ENCODE assay signal across 10 cellular contexts in the genomic region with DNA sequence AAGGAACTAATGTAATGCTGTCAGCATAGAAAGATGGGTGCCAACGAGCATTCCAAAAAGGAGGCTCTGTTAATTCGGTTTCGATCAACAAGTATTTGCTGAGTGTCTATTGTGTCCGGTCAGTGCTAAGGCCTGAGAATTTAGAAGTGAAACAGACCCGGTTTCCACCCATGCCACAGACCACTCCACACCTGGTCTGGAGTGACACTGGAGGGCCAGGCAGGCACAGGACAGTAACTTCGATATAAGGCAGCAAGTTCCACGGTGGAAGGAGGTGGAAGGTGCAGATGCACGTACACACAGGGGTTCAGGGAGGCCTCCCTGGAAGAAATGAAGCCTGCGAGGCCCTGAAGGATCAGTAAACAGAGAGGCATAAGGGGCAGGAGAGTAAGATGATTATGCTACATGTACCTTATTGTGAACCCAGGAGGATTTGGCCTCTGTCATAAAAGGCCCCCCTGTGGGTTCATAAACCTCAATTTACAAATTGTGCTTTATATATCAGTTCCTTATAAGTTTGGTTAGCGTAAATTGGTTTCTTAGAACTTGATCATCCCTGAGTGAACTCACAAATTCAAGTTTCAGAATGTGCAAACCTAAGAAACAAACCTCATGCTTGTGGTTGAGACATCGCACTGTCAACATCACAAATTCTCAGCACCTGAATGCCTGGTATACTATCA. TPM values are rescaled to one million over a fixed set of nuclear protein-coding genes. Genes with fewer than 3 reads are reported as not detected.
DNase-seq lines count a peak whose midpoint lies in the region; ATAC-seq and TF ChIP-seq lines count a peak whose summit lies in the region.
"Had no signal": no experiment of that assay in that cellular context is flagged by ENCODE, and none has a peak within 500 bp of the region (broad histone marks: within the 10 kb centered on the region; RNA-seq: fewer than 3 reads in every experiment).

No MANE protein-coding gene starts in this region.

- no peak overlapping the region for H3K4me2 ChIP-seq in neuronal stem cell (ENCODE audit: insufficient read depth, low read length, poor library complexity, severe bottlenecking)

- peaks cover 2% of the 10 kb centered on the region for H3K79me1 ChIP-seq in neuronal stem cell (ENCODE audit: low read depth, low read length)

- no peaks in the 10 kb centered on the region for H3K4me1 ChIP-seq in CD4-positive, alpha-beta memory T cell (ENCODE audit: insufficient read depth, low read length)
- H3K4me1 ChIP-seq in gastroesophageal sphincter (peaks cover 10 to 75% (median 43%) of the 10 kb centered on the region in 3 donors), neuronal stem cell (ENCODE audit: control insufficient read depth in 2 of 2, insufficient read depth in 1 of 2, low read depth in 1 of 2, low read length in 2 of 2) (peaks cover 19 to 28% of the 10 kb centered on the region in 2 donors)

- no peak for TF ChIP-seq EP300 in gastroesophageal sphincter (IDR thresholded peaks at IDR 0.05)

- POLR2A ChIA-PET in CD4-positive, alpha-beta memory T cell (lab: Charles Lee; ENCODE audit: partially characterized antibody), result no interaction called here

- no peak for TF ChIP-seq POLR2A in gastroesophageal sphincter (IDR thresholded peaks at IDR 0.05)

- no peak overlapping the region for H3K9ac ChIP-seq in neuronal stem cell (ENCODE audit: low read depth, low read length, poor library complexity)

- no peak overlapping the region for H2AK5ac ChIP-seq in neuronal stem cell (ENCODE audit: low read depth, low read length)

- intact Hi-C loops in CD4-positive, alpha-beta memory T cell (cut with micrococcal nuclease), result no loop called here

- H2BK120ac ChIP-seq in neuronal stem cell (ENCODE audit: low read depth, low read length), result no peak overlapping the region

- no peaks in the 10 kb centered on the region for H3K27me3 ChIP-seq in CD4-positive, alpha-beta memory T cell (ENCODE audit: insufficient read depth, low read length)
- no peaks in the 10 kb centered on the region for H3K27me3 ChIP-seq in gastroesophageal sphincter
- no peaks in the 10 kb centered on the region for H3K27me3 ChIP-seq in neuronal stem cell (ENCODE audit: control insufficient read depth in 3 of 3, insufficient read depth in 3 of 3, low read depth in 1 of 3, low read length in 3 of 3)

- no peak overlapping the region for H2BK15ac ChIP-seq in neuronal stem cell (ENCODE audit: low read length)

- H4K91ac ChIP-seq in neuronal stem cell (ENCODE audit: low read depth, low read length, poor library complexity), result no peak overlapping the region

- H3K4me3 Mint-ChIP-seq in CD4-positive, alpha-beta memory T cell, result no peak overlapping the region
- no peak overlapping the region for H3K4me3 Mint-ChIP-seq in endothelial cell (ENCODE audit: unreplicated experiment)

- H3K27ac ChIP-seq in CD4-positive, alpha-beta memory T cell (ENCODE audit: low read depth, low read length), result no peak overlapping the region
- peak overlapping the region in 3 of 4 donors; percentile 82 to 89 (median 84) for H3K27ac ChIP-seq in gastroesophageal sphincter
- H3K27ac ChIP-seq in neuronal stem cell (replicated peaks; ENCODE audit: low read length), result no peak overlapping the region

- H2AFZ ChIP-seq in neuronal stem cell (ENCODE audit: low read length), result no peak overlapping the region

- H3K4me3 ChIP-seq in CD4-positive, alpha-beta memory T cell (ENCODE audit: low read length in 2 of 2), result no peak overlapping the region
- H3K4me3 ChIP-seq in gastroesophageal sphincter (no peak overlapping the region), neuronal stem cell (ENCODE audit: low read length in 2 of 2) (no peak overlapping the region)

- no peak for DNase-seq in CD4-positive, alpha-beta memory T cell
- DNase-seq in stimulated activated CD4-positive, alpha-beta T cell treated with anti-CD3 and anti-CD28 coated beads, Interleukin-2, amount 100 ng/mL, for 24 hours, result no peak
- no peak for DNase-seq in neuronal stem cell (ENCODE audit: low spot score)
- DNase-seq in AML-193 (lab: John Stamatoyannopoulos, UW), result no peak
- no peak for DNase-seq in endothelial cell (ENCODE audit: low spot score)
- DNase-seq: COR-L47 had no signal

- H4K8ac ChIP-seq in neuronal stem cell (ENCODE audit: low read depth, low read length), result no peak overlapping the region

- no peaks in the 10 kb centered on the region for H3K27me3 Mint-ChIP-seq in CD4-positive, alpha-beta memory T cell
- H3K27me3 Mint-ChIP-seq in endothelial cell (ENCODE audit: unreplicated experiment), result no peaks in the 10 kb centered on the region

- H3K9me3 Mint-ChIP-seq in CD4-positive, alpha-beta memory T cell, result no peaks in the 10 kb centered on the region
- H3K9me3 Mint-ChIP-seq in endothelial cell (ENCODE audit: unreplicated experiment), result no peaks in the 10 kb centered on the region

- no peak overlapping the region for H3K14ac ChIP-seq in neuronal stem cell (ENCODE audit: low read length)

- no peak for TF ChIP-seq CTCF in gastroesophageal sphincter (IDR thresholded peaks at IDR 0.05)
- no peak for TF ChIP-seq CTCF in endothelial cell (IDR thresholded peaks at IDR 0.05; ENCODE audit: unreplicated experiment)

- no peak overlapping the region for H3K18ac ChIP-seq in neuronal stem cell (ENCODE audit: low read length)

- H3K4me1 Mint-ChIP-seq in CD4-positive, alpha-beta memory T cell, result peaks cover 6 to 11% (median 9%) of the 10 kb centered on the region in 4 donors
- peaks cover 44% of the 10 kb centered on the region for H3K4me1 Mint-ChIP-seq in endothelial cell (ENCODE audit: unreplicated experiment)

- no peak overlapping the region for H3K23ac ChIP-seq in neuronal stem cell (ENCODE audit: low read depth, low read length, poor library complexity)

- no peak overlapping the region for H2BK12ac ChIP-seq in neuronal stem cell (ENCODE audit: low read length)

- peak; percentile 59 for ATAC-seq in GM19397 (IDR thresholded peaks at IDR 0.05; ENCODE audit: unreplicated experiment)
- peak; percentile 72 for ATAC-seq in HG03159 (IDR thresholded peaks at IDR 0.05; ENCODE audit: unreplicated experiment)
- no peak for ATAC-seq in gastroesophageal sphincter

- peaks cover 16% of the 10 kb centered on the region for H3K36me3 ChIP-seq in CD4-positive, alpha-beta memory T cell (ENCODE audit: insufficient read depth, low read length)
- H3K36me3 ChIP-seq in gastroesophageal sphincter (peaks cover 0 to 31% of the 10 kb centered on the region in 2 donors), neuronal stem cell (replicated peaks in 1 of 2; ENCODE audit: control insufficient read depth in 2 of 2, insufficient read depth in 2 of 2, low read length in 2 of 2) (peaks cover 19 to 80% of the 10 kb centered on the region in 2 donors)

- no peak overlapping the region for H2BK5ac ChIP-seq in neuronal stem cell (ENCODE audit: low read length)

- peaks cover 10 to 30% of the 10 kb centered on the region in 2 donors for H3K36me3 Mint-ChIP-seq in CD4-positive, alpha-beta memory T cell
- H3K36me3 Mint-ChIP-seq in endothelial cell (ENCODE audit: low read depth, unreplicated experiment), result peaks cover 51% of the 10 kb centered on the region

- 75 to 85% methylated on average over 6 to 10 of the region's 11 CpGs for WGBS in gastroesophageal sphincter (ENCODE audit: low coverage in 1 of 2), 2 donors
- no CpG with 5 or more reads among the region's 11 CpGs for WGBS in neuronal stem cell (ENCODE audit: extremely low coverage in 2 of 2, insufficient read length in 2 of 2, insufficient replicate concordance in 1 of 2), 2 donors

- peak overlapping the region in 4 of 7 donors; percentile 22 to 83 (median 38) for H3K27ac Mint-ChIP-seq in CD4-positive, alpha-beta memory T cell
- no peak overlapping the region for H3K27ac Mint-ChIP-seq in endothelial cell (ENCODE audit: unreplicated experiment)

- H3K9me3 ChIP-seq in CD4-positive, alpha-beta memory T cell (ENCODE audit: control insufficient read depth in 1 of 2, low read length in 2 of 2), result no peaks in the 10 kb centered on the region
- H3K9me3 ChIP-seq in gastroesophageal sphincter (no peaks in the 10 kb centered on the region), neuronal stem cell (replicated peaks in 1 of 2; ENCODE audit: control insufficient read depth in 2 of 2, insufficient read depth in 1 of 2, low read depth in 1 of 2, low read length in 2 of 2) (no peaks in the 10 kb centered on the region)

- CTCF ChIA-PET in CD4-positive, alpha-beta memory T cell (lab: Charles Lee; ENCODE audit: partially characterized antibody), result no interaction called here

- H3K4ac ChIP-seq in neuronal stem cell (ENCODE audit: low read length), result no peak overlapping the region

RNA-seq across cellular contexts. Expression of a gene that starts 25.9 kb away (rescaled TPM):
- total RNA-seq in CD4-positive, alpha-beta memory T cell, result 10 to 100 TPM; 32.3 to 38.0 TPM
- polyA plus RNA-seq in CD4-positive, alpha-beta memory T cell, result 1 to 10 TPM; 1.4 to 9.3 TPM
- total RNA-seq in gastroesophageal sphincter (10 to 100 TPM; 16.2 to 35.0 (median 17.2) TPM), endothelial cell (ENCODE audit: unreplicated experiment) (67.5 TPM)
- 9.8 TPM for polyA plus RNA-seq in neuronal stem cell (2013, experiment 1 of 2)
- 9.7 TPM for polyA plus RNA-seq in neuronal stem cell (2013, experiment 2 of 2)

RNA-seq across cellular contexts. Expression of a gene that starts 48.4 kb away (rescaled TPM):
- total RNA-seq in CD4-positive, alpha-beta memory T cell, result not detected
- not detected for polyA plus RNA-seq in CD4-positive, alpha-beta memory T cell
- 1 to 10 TPM in 1 of 4 donors, not detected in 3; 2.5 TPM for total RNA-seq in gastroesophageal sphincter
- polyA plus RNA-seq in neuronal stem cell (2013, experiment 1 of 2), result not detected
- polyA plus RNA-seq in neuronal stem cell (2013, experiment 2 of 2), result not detected
- total RNA-seq in endothelial cell (ENCODE audit: unreplicated experiment), result 0.41 TPM
- total RNA-seq: RPMI7951 had no signal

Comparison
In these comparisons a context has a peak if more than half of its experiments do, and no peak if none do; other contexts are left out.
1. H3K27ac ChIP-seq: peak in gastroesophageal sphincter (3 of 4); none in CD4-positive, alpha-beta memory T cell (single experiment) and neuronal stem cell (single experiment).